ENCODE assay signal across 22 cellular contexts in genomic region chr1:6218380-6218779, GRCh38. TPM values are rescaled to one million over a fixed set of nuclear protein-coding genes. Genes with fewer than 3 reads are reported as not detected.
DNase-seq lines count a peak whose midpoint lies in the region; ATAC-seq, FAIRE-seq and TF ChIP-seq lines count a peak whose summit lies in the region.
"Had no signal": no experiment of that assay in that cellular context is flagged by ENCODE, and none has a peak within 500 bp of the region (broad histone marks: within the 10 kb centered on the region; RNA-seq: fewer than 3 reads in every experiment).

No MANE protein-coding gene starts in this region.

- intact Hi-C loops in pancreas (cut with DNase I): no loop called here

- no peak overlapping the region for H3K4me3 ChIP-seq in SJCRH30
- no peak overlapping the region for H3K4me3 ChIP-seq in hepatocyte
- no peak overlapping the region for H3K4me3 ChIP-seq in pancreas

- H3K27me3 ChIP-seq in SJCRH30: 0 out of 2 replicates have a peak, but pooled peaks cover 3% of the 10 kb centered on the region
- no peaks in the 10 kb centered on the region for H3K27me3 ChIP-seq in hepatocyte
- H3K27me3 ChIP-seq in pancreas: no peaks in the 10 kb centered on the region

- DNase-seq in DMS153 (lab: John Stamatoyannopoulos, UW): peak; percentile 18
- no peak for DNase-seq in DMS153 treated with DMSO at 0.1 percent for 48 hours (lab: John Stamatoyannopoulos, UW; ENCODE audit: unreplicated experiment)
- DNase-seq in SJCRH30: peak in 1 of 2 experiments; percentile 34
- DNase-seq in hepatocyte (ENCODE audit: low spot score): no peak
- peak in 2 of 6 donors; percentile 41 to 44 for DNase-seq in pancreas
- no peak for DNase-seq in NCI-H2171 treated with DMSO at 0.1 percent for 48 hours (lab: John Stamatoyannopoulos, UW)
- DNase-seq in islet precursor cell: no peak
- DNase-seq: CD4-positive, CD25-positive, alpha-beta regulatory T cell; COR-L47; DMS79; MM.1S; NCI-H1105; NCI-H1694; NCI-H510A; NCI-H748 treated with DMSO at 0.1 percent for 48 hours; PC-3; SIG-M5 had no signal

- H3K27ac ChIP-seq in SJCRH30: peak overlapping the region; percentile 20
- H3K27ac ChIP-seq in hepatocyte: peak overlapping the region; percentile 58
- peak overlapping the region; percentile 11 to 55 (median 40) for H3K27ac ChIP-seq in pancreas
- H3K27ac ChIP-seq: 22Rv1, RWPE1 had no signal

- H3K36me3 ChIP-seq in SJCRH30 (peaks cover 8% of the 10 kb centered on the region), hepatocyte (replicated peaks; ENCODE audit: insufficient read depth, low read depth) (no peaks in the 10 kb centered on the region), pancreas (peaks cover 0 to 3% (median 0%) of the 10 kb centered on the region in 3 donors)

- H3K4me2 ChIP-seq in hepatocyte: no peak overlapping the region

- peaks cover 2% of the 10 kb centered on the region for H3K79me2 ChIP-seq in hepatocyte

- no peaks in the 10 kb centered on the region for H4K20me1 ChIP-seq in hepatocyte (ENCODE audit: insufficient read depth, poor library complexity, severe bottlenecking)

- no peak overlapping the region for H2AFZ ChIP-seq in hepatocyte

- H3K9me2 ChIP-seq in hepatocyte (replicated peaks; ENCODE audit: insufficient read depth): no peaks in the 10 kb centered on the region

- no peak for TF ChIP-seq CTCF in hepatocyte (IDR thresholded peaks at IDR 0.05; ENCODE audit: poor library complexity)
- TF ChIP-seq CTCF in pancreas (IDR thresholded peaks at IDR 0.05): no peak

- ATAC-seq in pancreas (peak; percentile 48 to 75 (median 63)), HG02981 (IDR thresholded peaks at IDR 0.05; ENCODE audit: unreplicated experiment) (no peak)
- ATAC-seq: PC-3 had no signal

- H3K4me1 ChIP-seq in SJCRH30 (peaks cover 13% of the 10 kb centered on the region), hepatocyte (ENCODE audit: insufficient read depth) (peaks cover 4% of the 10 kb centered on the region), pancreas (no peaks in the 10 kb centered on the region)

- FAIRE-seq in pancreas (lab: Jason Lieb, UNC): no peak
- FAIRE-seq: H54 had no signal

- WGBS in hepatocyte (ENCODE audit: low lambda C conversion rate, missing lambda C conversion rate): 82% methylated on average over 11 of the region's 11 CpGs
- 65 to 70% methylated on average over 11 of the region's 11 CpGs for WGBS in pancreas, 2 donors

- H3K9me3 ChIP-seq in SJCRH30 (replicated peaks) (0 out of 2 replicates have a peak, but pooled peaks cover 2% of the 10 kb centered on the region), hepatocyte (ENCODE audit: low read depth) (no peaks in the 10 kb centered on the region), pancreas (no peaks in the 10 kb centered on the region)

RNA-seq across cellular contexts. Expression of gene RNF207, which starts 12.5 kb away (rescaled TPM):
- total RNA-seq in SJCRH30 (2014; rRNA removed; shearing (Covaris generic)): not detected in 2 replicates
- 14.7 and 29.3 TPM in 2 replicates for total RNA-seq in hepatocyte
- 28.3 and 30.9 TPM in 2 replicates for polyA plus RNA-seq in hepatocyte
- total RNA-seq in pancreas: 10 to 100 TPM in 5 of 6 donors, 1 to 10 TPM in 1; 7.1 to 21.6 (median 12.5) TPM
- 10 to 100 TPM; 26.2 to 52.8 TPM for polyA plus RNA-seq in pancreas

RNA-seq across cellular contexts. Expression of gene ICMT, which starts 17.4 kb away (rescaled TPM):
- 109 and 111 TPM in 2 replicates for total RNA-seq in SJCRH30 (2014; rRNA removed; shearing (Covaris generic))
- total RNA-seq in hepatocyte (60.1 and 62.4 TPM in 2 replicates), pancreas (10 to 100 TPM; 13.4 to 26.4 (median 21.5) TPM)
- polyA plus RNA-seq in hepatocyte (32.2 and 40.3 TPM in 2 replicates), pancreas (10 to 100 TPM in 1 of 2 donors, 1 to 10 TPM in 1; 8.3 to 16.0 TPM)

RNA-seq across cellular contexts. Expression of gene RPL22, which starts 19.0 kb away (rescaled TPM):
- 606 and 680 TPM in 2 replicates for total RNA-seq in SJCRH30 (2014; rRNA removed; shearing (Covaris generic))
- total RNA-seq in hepatocyte (168 and 188 TPM in 2 replicates), pancreas (100 to 1,000 TPM; 186 to 264 (median 221) TPM)
- polyA plus RNA-seq in hepatocyte (103 and 115 TPM in 2 replicates), pancreas (100 to 1,000 TPM; 252 to 378 TPM)

RNA-seq across cellular contexts. Expression of gene HES3, which starts 25.6 kb away (rescaled TPM):
- not detected in 2 replicates for total RNA-seq in SJCRH30 (2014; rRNA removed; shearing (Covaris generic))
- not detected in 2 replicates for total RNA-seq in hepatocyte
- polyA plus RNA-seq in hepatocyte: not detected in 2 replicates
- not detected for total RNA-seq in pancreas
- not detected for polyA plus RNA-seq in pancreas
- total RNA-seq: CD4-positive, CD25-positive, alpha-beta regulatory T cell; LHCN-M2; PC-3 had no signal
- polyA plus RNA-seq: CD4-positive, CD25-positive, alpha-beta regulatory T cell had no signal

RNA-seq across cellular contexts. Expression of gene CHD5, which starts 38.3 kb away (rescaled TPM):
- 0.05 and 0.06 TPM in 2 replicates for total RNA-seq in SJCRH30 (2014; rRNA removed; shearing (Covaris generic))
- total RNA-seq in hepatocyte (0.08 and 0.13 TPM in 2 replicates), pancreas (under 1 TPM; 0.09 to 0.46 (median 0.27) TPM)
- polyA plus RNA-seq in hepatocyte (0.18 TPM in 1 of 2 replicates, not detected in the other), pancreas (1 to 10 TPM; 1.2 to 2.9 TPM)
- total RNA-seq: CD4-positive, CD25-positive, alpha-beta regulatory T cell had no signal
- polyA plus RNA-seq: CD4-positive, CD25-positive, alpha-beta regulatory T cell had no signal
